Comparison of ENCODE assay signal across 35 cellular contexts in genomic region chr7:93132216-93132615, GRCh38.
"Had no signal": no experiment of that assay in that cellular context is flagged by ENCODE, and none has a peak within 500 bp of the region (broad histone marks: within the 10 kb centered on the region; RNA-seq: fewer than 3 reads in every experiment).

No MANE protein-coding gene starts in this region.

- H3K4me3 ChIP-seq: MG63 had no signal

- DNase-seq: Karpas-422, Kasumi-1, MG63, MM.1S, MV-4-11, NCI-H1048, NCI-H1092, NCI-H1092 treated with DMSO at 0.1 percent for 48 hours, NCI-H1105, NCI-H1105 treated with DMSO at 0.1 percent for 48 hours, NCI-H1417, NCI-H1417 treated with DMSO at 0.1 percent for 48 hours, NCI-H1436, NCI-H1436 treated with DMSO at 0.1 percent for 48 hours, NCI-H146, NCI-H1694, NCI-H1694 treated with DMSO at 0.1 percent for 48 hours, NCI-H187, NCI-H187 treated with DMSO at 0.1 percent for 48 hours, NCI-H1930, NCI-H2029, NCI-H2029 treated with DMSO at 0.1 percent for 48 hours, NCI-H2081, NCI-H2081 treated with DMSO at 0.1 percent for 48 hours, NCI-H2107, NCI-H2171, NCI-H2171 treated with DMSO at 0.1 percent for 48 hours, NCI-H2227 treated with DMSO at 0.1 percent for 48 hours, NCI-H226, NCI-H345, NCI-H446, NCI-H446 treated with DMSO at 0.1 percent for 48 hours, NCI-H510A, NCI-H510A treated with DMSO at 0.1 percent for 48 hours, NCI-H524 had no signal

- H3K9me3 ChIP-seq: MG63 had no signal

- H3K27me3 ChIP-seq: MG63 had no signal
